Comparison of ENCODE assay signal across 3 cellular contexts in the genomic region with DNA sequence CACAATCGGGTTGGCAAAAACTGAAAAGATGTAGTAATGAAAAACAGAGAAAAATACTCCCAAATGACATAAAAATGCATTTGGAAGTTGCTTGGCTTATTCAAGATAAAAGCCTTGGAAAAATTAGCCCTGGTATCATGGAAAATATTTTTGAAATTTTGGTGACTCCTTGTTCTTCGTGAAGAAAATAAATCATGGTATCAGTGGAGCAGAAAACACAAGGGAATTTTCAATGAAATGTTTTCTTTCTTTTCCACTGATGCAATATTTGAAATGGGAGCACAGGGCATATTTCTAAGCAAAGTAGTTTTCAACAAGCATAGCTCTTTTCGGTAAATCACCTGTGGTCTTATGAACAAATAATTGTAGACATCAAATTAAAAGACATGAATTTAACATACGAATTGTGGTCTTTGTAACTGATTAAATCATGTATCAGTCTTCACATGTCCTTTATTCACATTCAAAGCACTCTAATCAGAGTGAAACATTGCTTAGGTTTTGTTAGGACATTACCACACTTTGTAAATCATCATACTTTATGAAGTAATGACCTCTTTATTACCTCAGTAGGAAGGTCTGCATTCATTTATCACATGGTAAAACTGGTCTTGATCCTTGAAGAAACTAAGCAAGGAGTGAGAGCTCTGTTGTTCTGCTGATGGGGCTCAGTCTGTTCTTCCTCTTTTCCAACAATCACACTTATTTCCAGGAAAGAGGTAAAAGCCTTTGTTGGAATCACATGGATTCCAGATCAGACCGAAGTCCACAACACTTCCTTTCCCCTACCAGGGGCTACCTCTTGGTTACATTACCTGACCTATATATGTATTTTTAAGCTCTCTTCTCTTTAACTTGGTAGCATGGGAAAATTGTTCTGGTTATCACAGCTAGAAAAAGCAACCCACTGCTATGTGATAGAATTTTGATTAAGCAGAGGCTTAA.
TF ChIP-seq lines count a peak whose summit lies in the region.

No MANE protein-coding gene starts in this region.

TF ChIP-seq in IMR-90, 13 proteins besides CTCF, POLR2A, EP300 and RAD21:
- TF ChIP-seq CEBPB (IDR thresholded peaks at IDR 0.05; ENCODE audit: low read depth, low read length): no peak
- TF ChIP-seq FOS (IDR thresholded peaks at IDR 0.05; ENCODE audit: low read depth, low read length): no peak
- no peak for TF ChIP-seq MXI1 (IDR thresholded peaks at IDR 0.05; ENCODE audit: borderline replicate concordance, low read depth, low read length)
- no peak for TF ChIP-seq BHLHE40 (IDR thresholded peaks at IDR 0.05; ENCODE audit: low read depth, low read length)
- no peak for TF ChIP-seq NFE2L2 (IDR thresholded peaks at IDR 0.05; ENCODE audit: low read depth, low read length)
TF ChIP-seq in IMR-90: peak in this region for 0.

TF ChIP-seq in HepG2, 621 proteins besides CTCF, POLR2A, EP300 and RAD21 (continues in another document):
- TF ChIP-seq MED1 (CRISPR knock-in tag; IDR thresholded peaks at IDR 0.05): peak; percentile 60; the same call in 1 of the 2 replicates
- peak; percentile 58 for TF ChIP-seq RARA (CRISPR knock-in tag; IDR thresholded peaks at IDR 0.05)
- TF ChIP-seq, protein P1, sequence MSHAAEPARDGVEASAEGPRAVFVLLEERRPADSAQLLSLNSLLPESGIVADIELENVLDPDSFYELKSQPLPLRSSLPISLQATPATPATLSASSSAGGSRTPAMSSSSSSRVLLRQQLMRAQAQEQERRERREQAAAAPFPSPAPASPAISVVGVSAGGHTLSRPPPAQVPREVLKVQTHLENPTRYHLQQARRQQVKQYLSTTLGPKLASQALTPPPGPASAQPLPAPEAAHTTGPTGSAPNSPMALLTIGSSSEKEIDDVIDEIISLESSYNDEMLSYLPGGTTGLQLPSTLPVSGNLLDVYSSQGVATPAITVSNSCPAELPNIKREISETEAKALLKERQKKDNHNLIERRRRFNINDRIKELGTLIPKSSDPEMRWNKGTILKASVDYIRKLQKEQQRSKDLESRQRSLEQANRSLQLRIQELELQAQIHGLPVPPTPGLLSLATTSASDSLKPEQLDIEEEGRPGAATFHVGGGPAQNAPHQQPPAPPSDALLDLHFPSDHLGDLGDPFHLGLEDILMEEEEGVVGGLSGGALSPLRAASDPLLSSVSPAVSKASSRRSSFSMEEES (CRISPR knock-in tag; IDR thresholded peaks at IDR 0.05): peak; percentile 83
- TF ChIP-seq, protein P2, sequence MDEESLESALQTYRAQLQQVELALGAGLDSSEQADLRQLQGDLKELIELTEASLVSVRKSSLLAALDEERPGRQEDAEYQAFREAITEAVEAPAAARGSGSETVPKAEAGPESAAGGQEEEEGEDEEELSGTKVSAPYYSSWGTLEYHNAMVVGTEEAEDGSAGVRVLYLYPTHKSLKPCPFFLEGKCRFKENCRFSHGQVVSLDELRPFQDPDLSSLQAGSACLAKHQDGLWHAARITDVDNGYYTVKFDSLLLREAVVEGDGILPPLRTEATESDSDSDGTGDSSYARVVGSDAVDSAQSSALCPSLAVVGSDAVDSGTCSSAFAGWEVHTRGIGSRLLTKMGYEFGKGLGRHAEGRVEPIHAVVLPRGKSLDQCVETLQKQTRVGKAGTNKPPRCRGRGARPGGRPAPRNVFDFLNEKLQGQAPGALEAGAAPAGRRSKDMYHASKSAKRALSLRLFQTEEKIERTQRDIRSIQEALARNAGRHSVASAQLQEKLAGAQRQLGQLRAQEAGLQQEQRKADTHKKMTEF (CRISPR knock-in tag; IDR thresholded peaks at IDR 0.05): peak; percentile 42; the same call in 1 of the 2 replicates
- peak; percentile 53 for TF ChIP-seq FOXA3 (CRISPR knock-in tag; IDR thresholded peaks at IDR 0.05)
- TF ChIP-seq HMG20A (CRISPR knock-in tag; IDR thresholded peaks at IDR 0.05; ENCODE audit: borderline replicate concordance): peak; percentile 43; the same call in 1 of the 2 replicates
- TF ChIP-seq, protein P3, sequence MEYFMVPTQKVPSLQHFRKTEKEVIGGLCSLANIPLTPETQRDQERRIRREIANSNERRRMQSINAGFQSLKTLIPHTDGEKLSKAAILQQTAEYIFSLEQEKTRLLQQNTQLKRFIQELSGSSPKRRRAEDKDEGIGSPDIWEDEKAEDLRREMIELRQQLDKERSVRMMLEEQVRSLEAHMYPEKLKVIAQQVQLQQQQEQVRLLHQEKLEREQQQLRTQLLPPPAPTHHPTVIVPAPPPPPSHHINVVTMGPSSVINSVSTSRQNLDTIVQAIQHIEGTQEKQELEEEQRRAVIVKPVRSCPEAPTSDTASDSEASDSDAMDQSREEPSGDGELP (IDR thresholded peaks at IDR 0.05; ENCODE audit: borderline replicate concordance, low read depth): no peak
- no peak for TF ChIP-seq SPEN (CRISPR knock-in tag; IDR thresholded peaks at IDR 0.05; ENCODE audit: low read depth)
- TF ChIP-seq ZFP36L1 (CRISPR knock-in tag; IDR thresholded peaks at IDR 0.05): no peak
- TF ChIP-seq, protein P4, sequence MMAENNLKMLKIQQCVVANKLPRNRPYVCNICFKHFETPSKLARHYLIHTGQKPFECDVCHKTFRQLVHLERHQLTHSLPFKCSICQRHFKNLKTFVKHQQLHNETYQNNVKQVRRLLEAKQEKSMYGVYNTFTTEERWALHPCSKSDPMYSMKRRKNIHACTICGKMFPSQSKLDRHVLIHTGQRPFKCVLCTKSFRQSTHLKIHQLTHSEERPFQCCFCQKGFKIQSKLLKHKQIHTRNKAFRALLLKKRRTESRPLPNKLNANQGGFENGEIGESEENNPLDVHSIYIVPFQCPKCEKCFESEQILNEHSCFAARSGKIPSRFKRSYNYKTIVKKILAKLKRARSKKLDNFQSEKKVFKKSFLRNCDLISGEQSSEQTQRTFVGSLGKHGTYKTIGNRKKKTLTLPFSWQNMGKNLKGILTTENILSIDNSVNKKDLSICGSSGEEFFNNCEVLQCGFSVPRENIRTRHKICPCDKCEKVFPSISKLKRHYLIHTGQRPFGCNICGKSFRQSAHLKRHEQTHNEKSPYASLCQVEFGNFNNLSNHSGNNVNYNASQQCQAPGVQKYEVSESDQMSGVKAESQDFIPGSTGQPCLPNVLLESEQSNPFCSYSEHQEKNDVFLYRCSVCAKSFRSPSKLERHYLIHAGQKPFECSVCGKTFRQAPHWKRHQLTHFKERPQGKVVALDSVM (CRISPR knock-in tag; IDR thresholded peaks at IDR 0.05): no peak
- TF ChIP-seq, protein P5, sequence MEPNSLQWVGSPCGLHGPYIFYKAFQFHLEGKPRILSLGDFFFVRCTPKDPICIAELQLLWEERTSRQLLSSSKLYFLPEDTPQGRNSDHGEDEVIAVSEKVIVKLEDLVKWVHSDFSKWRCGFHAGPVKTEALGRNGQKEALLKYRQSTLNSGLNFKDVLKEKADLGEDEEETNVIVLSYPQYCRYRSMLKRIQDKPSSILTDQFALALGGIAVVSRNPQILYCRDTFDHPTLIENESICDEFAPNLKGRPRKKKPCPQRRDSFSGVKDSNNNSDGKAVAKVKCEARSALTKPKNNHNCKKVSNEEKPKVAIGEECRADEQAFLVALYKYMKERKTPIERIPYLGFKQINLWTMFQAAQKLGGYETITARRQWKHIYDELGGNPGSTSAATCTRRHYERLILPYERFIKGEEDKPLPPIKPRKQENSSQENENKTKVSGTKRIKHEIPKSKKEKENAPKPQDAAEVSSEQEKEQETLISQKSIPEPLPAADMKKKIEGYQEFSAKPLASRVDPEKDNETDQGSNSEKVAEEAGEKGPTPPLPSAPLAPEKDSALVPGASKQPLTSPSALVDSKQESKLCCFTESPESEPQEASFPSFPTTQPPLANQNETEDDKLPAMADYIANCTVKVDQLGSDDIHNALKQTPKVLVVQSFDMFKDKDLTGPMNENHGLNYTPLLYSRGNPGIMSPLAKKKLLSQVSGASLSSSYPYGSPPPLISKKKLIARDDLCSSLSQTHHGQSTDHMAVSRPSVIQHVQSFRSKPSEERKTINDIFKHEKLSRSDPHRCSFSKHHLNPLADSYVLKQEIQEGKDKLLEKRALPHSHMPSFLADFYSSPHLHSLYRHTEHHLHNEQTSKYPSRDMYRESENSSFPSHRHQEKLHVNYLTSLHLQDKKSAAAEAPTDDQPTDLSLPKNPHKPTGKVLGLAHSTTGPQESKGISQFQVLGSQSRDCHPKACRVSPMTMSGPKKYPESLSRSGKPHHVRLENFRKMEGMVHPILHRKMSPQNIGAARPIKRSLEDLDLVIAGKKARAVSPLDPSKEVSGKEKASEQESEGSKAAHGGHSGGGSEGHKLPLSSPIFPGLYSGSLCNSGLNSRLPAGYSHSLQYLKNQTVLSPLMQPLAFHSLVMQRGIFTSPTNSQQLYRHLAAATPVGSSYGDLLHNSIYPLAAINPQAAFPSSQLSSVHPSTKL (CRISPR knock-in tag; IDR thresholded peaks at IDR 0.05): peak; percentile 74

TF ChIP-seq in SK-N-SH treated with all-trans-retinoic acid at 6 μM for 48 hours, 23 proteins besides CTCF, POLR2A, EP300 and RAD21:
- no peak for TF ChIP-seq ZNF8 (CRISPR knock-in tag; IDR thresholded peaks at IDR 0.05)
- TF ChIP-seq TCF4 (CRISPR knock-in tag; IDR thresholded peaks at IDR 0.05; ENCODE audit: borderline replicate concordance): no peak
- TF ChIP-seq ZNF70 (CRISPR knock-in tag; IDR thresholded peaks at IDR 0.05): no peak
- TF ChIP-seq RARB (CRISPR knock-in tag; IDR thresholded peaks at IDR 0.05): no peak
- no peak for TF ChIP-seq ARNTL (CRISPR knock-in tag; IDR thresholded peaks at IDR 0.05; ENCODE audit: borderline replicate concordance, low read depth)
- no peak for TF ChIP-seq ZC3H10 (CRISPR knock-in tag; IDR thresholded peaks at IDR 0.05)
- TF ChIP-seq BACH2 (CRISPR knock-in tag; IDR thresholded peaks at IDR 0.05; ENCODE audit: borderline replicate concordance): no peak
- TF ChIP-seq, protein P6, sequence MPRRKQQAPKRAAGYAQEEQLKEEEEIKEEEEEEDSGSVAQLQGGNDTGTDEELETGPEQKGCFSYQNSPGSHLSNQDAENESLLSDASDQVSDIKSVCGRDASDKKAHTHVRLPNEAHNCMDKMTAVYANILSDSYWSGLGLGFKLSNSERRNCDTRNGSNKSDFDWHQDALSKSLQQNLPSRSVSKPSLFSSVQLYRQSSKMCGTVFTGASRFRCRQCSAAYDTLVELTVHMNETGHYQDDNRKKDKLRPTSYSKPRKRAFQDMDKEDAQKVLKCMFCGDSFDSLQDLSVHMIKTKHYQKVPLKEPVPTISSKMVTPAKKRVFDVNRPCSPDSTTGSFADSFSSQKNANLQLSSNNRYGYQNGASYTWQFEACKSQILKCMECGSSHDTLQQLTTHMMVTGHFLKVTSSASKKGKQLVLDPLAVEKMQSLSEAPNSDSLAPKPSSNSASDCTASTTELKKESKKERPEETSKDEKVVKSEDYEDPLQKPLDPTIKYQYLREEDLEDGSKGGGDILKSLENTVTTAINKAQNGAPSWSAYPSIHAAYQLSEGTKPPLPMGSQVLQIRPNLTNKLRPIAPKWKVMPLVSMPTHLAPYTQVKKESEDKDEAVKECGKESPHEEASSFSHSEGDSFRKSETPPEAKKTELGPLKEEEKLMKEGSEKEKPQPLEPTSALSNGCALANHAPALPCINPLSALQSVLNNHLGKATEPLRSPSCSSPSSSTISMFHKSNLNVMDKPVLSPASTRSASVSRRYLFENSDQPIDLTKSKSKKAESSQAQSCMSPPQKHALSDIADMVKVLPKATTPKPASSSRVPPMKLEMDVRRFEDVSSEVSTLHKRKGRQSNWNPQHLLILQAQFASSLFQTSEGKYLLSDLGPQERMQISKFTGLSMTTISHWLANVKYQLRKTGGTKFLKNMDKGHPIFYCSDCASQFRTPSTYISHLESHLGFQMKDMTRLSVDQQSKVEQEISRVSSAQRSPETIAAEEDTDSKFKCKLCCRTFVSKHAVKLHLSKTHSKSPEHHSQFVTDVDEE (CRISPR knock-in tag; IDR thresholded peaks at IDR 0.05): no peak
- TF ChIP-seq TOX (CRISPR knock-in tag; IDR thresholded peaks at IDR 0.05; ENCODE audit: borderline replicate concordance): no peak
- TF ChIP-seq, protein P7, sequence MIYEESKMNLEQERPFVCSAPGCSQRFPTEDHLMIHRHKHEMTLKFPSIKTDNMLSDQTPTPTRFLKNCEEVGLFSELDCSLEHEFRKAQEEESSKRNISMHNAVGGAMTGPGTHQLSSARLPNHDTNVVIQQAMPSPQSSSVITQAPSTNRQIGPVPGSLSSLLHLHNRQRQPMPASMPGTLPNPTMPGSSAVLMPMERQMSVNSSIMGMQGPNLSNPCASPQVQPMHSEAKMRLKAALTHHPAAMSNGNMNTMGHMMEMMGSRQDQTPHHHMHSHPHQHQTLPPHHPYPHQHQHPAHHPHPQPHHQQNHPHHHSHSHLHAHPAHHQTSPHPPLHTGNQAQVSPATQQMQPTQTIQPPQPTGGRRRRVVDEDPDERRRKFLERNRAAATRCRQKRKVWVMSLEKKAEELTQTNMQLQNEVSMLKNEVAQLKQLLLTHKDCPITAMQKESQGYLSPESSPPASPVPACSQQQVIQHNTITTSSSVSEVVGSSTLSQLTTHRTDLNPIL (CRISPR knock-in tag; IDR thresholded peaks at IDR 0.05; ENCODE audit: low read depth): no peak
- no peak for TF ChIP-seq CSDC2 (CRISPR knock-in tag; IDR thresholded peaks at IDR 0.05)
- TF ChIP-seq, protein P8, sequence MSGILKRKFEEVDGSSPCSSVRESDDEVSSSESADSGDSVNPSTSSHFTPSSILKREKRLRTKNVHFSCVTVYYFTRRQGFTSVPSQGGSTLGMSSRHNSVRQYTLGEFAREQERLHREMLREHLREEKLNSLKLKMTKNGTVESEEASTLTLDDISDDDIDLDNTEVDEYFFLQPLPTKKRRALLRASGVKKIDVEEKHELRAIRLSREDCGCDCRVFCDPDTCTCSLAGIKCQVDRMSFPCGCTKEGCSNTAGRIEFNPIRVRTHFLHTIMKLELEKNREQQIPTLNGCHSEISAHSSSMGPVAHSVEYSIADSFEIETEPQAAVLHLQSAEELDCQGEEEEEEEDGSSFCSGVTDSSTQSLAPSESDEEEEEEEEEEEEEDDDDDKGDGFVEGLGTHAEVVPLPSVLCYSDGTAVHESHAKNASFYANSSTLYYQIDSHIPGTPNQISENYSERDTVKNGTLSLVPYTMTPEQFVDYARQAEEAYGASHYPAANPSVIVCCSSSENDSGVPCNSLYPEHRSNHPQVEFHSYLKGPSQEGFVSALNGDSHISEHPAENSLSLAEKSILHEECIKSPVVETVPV (CRISPR knock-in tag; IDR thresholded peaks at IDR 0.05): no peak
- TF ChIP-seq ESRRG (CRISPR knock-in tag; IDR thresholded peaks at IDR 0.05): no peak
- no peak for TF ChIP-seq PPARA (CRISPR knock-in tag; IDR thresholded peaks at IDR 0.05; ENCODE audit: borderline replicate concordance)
